ENCODE assay signal across 10 cellular contexts in genomic region chr1:247576514-247576913, GRCh38. TPM values are rescaled to one million over a fixed set of nuclear protein-coding genes. Genes with fewer than 3 reads are reported as not detected.
DNase-seq lines count a peak whose midpoint lies in the region; ATAC-seq and TF ChIP-seq lines count a peak whose summit lies in the region.
"Had no signal": no experiment of that assay in that cellular context is flagged by ENCODE, and none has a peak within 500 bp of the region (broad histone marks: within the 10 kb centered on the region; RNA-seq: fewer than 3 reads in every experiment).

No MANE protein-coding gene starts in this region.

- no peaks in the 10 kb centered on the region for H3K9me3 ChIP-seq in lower lobe of right lung

- no peak overlapping the region for H3K27ac ChIP-seq in lower lobe of right lung

- DNase-seq in GM10248 (ENCODE audit: extremely low spot score) (peak; percentile 15), HT1080 (ENCODE audit: low read depth) (peak; percentile 15), SKM-1 treated with dmso at 0.1 percent for 144 hours (lab: John Stamatoyannopoulos, UW; ENCODE audit: unreplicated experiment) (peak; percentile 73), lower lobe of right lung (no peak), NCI-H226 (no peak)
- DNase-seq: T-cell had no signal

- peak; percentile 42 for TF ChIP-seq CTCF in GM10248 (IDR thresholded peaks at IDR 0.05; ENCODE audit: control extremely low read depth, extremely low read depth, low read depth, missing control alignments)
- peak; percentile 36 for TF ChIP-seq CTCF in lower lobe of right lung (IDR thresholded peaks at IDR 0.05)

- POLR2A ChIA-PET in GM10248 (lab: Yijun Ruan, JAX), result no interaction called here

- H3K4me3 ChIP-seq in lower lobe of right lung, result no peak overlapping the region

- no peaks in the 10 kb centered on the region for H3K36me3 ChIP-seq in lower lobe of right lung

- intact Hi-C loops in lower lobe of right lung (cut with DNase I), result no loop called here

- H3K27me3 ChIP-seq in lower lobe of right lung (ENCODE audit: low read depth), result no peaks in the 10 kb centered on the region

- H3K4me1 ChIP-seq in lower lobe of right lung, result no peaks in the 10 kb centered on the region

- ATAC-seq in lower lobe of right lung (no peak), HG03378 (IDR thresholded peaks at IDR 0.05; ENCODE audit: unreplicated experiment) (no peak), HG03460 (IDR thresholded peaks at IDR 0.05; ENCODE audit: unreplicated experiment) (no peak), GM21526 (IDR thresholded peaks at IDR 0.05; ENCODE audit: low FRiP score, unreplicated experiment) (no peak)
- ATAC-seq: T-cell had no signal

- CTCF ChIA-PET in GM10248 (lab: Yijun Ruan, JAX), result interaction anchor here (0.7 to 1.8 kb wide), 2 partner anchors 12 to 187 kb away, joined by 3 read pairs; partner anchors contain the start of gene OR2G2

RNA-seq across cellular contexts. Expression of gene OR2G2, which starts 11.6 kb away (rescaled TPM):
- not detected in 2 replicates for total RNA-seq in HT1080 (2014; rRNA removed; shearing (Covaris generic))
- polyA plus RNA-seq in HT1080 (2015; cell fraction: cytosol; rRNA removed), result not detected in 2 replicates
- polyA plus RNA-seq in HT1080 (2015; cell fraction: nucleus; rRNA removed), result not detected in 2 replicates
- total RNA-seq in lower lobe of right lung, result not detected
- total RNA-seq: T-cell, urinary bladder had no signal
- polyA plus RNA-seq: urinary bladder had no signal

RNA-seq across cellular contexts. Expression of gene GCSAML, which starts 27.6 kb away (rescaled TPM):
- not detected in 2 replicates for total RNA-seq in HT1080 (2014; rRNA removed; shearing (Covaris generic))
- polyA plus RNA-seq in HT1080 (2015; cell fraction: cytosol; rRNA removed), result not detected in 2 replicates
- polyA plus RNA-seq in HT1080 (2015; cell fraction: nucleus; rRNA removed), result 0.12 TPM in 1 of 2 replicates, not detected in the other
- 2.2 TPM for total RNA-seq in lower lobe of right lung

RNA-seq across cellular contexts. Expression of gene OR2G3, which starts 28.9 kb away (rescaled TPM):
- not detected in 2 replicates for total RNA-seq in HT1080 (2014; rRNA removed; shearing (Covaris generic))
- not detected in 2 replicates for polyA plus RNA-seq in HT1080 (2015; cell fraction: cytosol; rRNA removed)
- not detected in 2 replicates for polyA plus RNA-seq in HT1080 (2015; cell fraction: nucleus; rRNA removed)
- total RNA-seq in lower lobe of right lung, result not detected
- total RNA-seq: T-cell, urinary bladder had no signal
- polyA plus RNA-seq: urinary bladder had no signal

RNA-seq across cellular contexts. Expression of gene OR2C3, which starts 40.3 kb away (rescaled TPM):
- not detected in 2 replicates for total RNA-seq in HT1080 (2014; rRNA removed; shearing (Covaris generic))
- polyA plus RNA-seq in HT1080 (2015; cell fraction: cytosol; rRNA removed), result not detected in 2 replicates
- not detected in 2 replicates for polyA plus RNA-seq in HT1080 (2015; cell fraction: nucleus; rRNA removed)
- total RNA-seq in lower lobe of right lung, result 0.06 TPM
- total RNA-seq: T-cell had no signal

Comparison
In these comparisons a context has a peak if more than half of its experiments do, and no peak if none do; other contexts are left out.
1. DNase-seq: peak in GM10248 (single experiment), HT1080 (single experiment) and SKM-1 treated with dmso at 0.1 percent for 144 hours (single experiment); none in lower lobe of right lung (single experiment) and NCI-H226 (single experiment).